8 cellular contexts compared by ENCODE assay signal in the genomic region with DNA sequence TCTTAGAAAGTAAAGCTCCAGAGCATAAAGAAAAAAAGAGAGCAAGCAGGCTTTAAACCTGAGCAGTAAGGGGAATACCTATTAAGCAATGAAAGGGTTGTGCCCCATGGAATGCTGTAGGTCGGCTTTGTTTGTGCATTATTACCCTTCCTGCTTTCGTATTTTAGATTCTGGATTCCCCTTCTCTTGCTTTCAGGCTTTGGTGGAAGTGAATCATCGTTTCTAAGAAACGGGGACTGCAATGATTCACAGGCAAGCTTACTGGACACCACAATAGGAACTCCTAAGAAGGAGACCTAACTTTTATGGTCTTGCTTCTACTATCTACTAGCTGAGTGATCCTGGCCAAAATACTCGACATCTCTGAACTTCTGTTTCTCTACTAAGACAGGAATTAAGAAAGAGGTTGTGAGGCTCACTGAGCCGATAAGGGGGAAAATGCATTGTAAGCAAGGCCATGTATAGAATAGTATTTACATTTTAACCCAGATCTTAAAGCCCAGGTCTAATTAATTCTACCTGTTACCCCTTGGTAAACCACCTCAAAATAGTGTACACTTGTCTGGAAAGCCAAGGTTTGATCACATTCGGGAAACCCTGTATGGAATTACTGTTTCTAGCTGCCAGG. TPM values are rescaled to one million over a fixed set of nuclear protein-coding genes. Genes with fewer than 3 reads are reported as not detected.
A peak's percentile ranks its signal among the peaks of the same experiment; 100 is the strongest.
DNase-seq lines count a peak whose midpoint lies in the region; ATAC-seq, FAIRE-seq and TF ChIP-seq lines count a peak whose summit lies in the region.

No MANE protein-coding gene starts in this region.

- no peak; a peak in 1 of 4 replicates for TF ChIP-seq RAD21 in K562 (CRISPR knock-in tag; conservative IDR thresholded peaks at IDR 0.05 in 1 of 2, IDR thresholded peaks at IDR 0.05 in 1 of 2)

- H3K4me1 ChIP-seq in GM23338 (ENCODE audit: insufficient read depth) (peaks cover 29% of the 10 kb centered on the region), K562 (replicated peaks in 1 of 2; ENCODE audit: control insufficient read depth in 2 of 2, insufficient read depth in 2 of 2, low read length in 2 of 2) (peaks cover 11 to 13% of the 10 kb centered on the region in 2 experiments; a peak in 3 of 5 replicates)
- peaks cover 4% of the 10 kb centered on the region in 2 donors for H3K4me1 ChIP-seq in naive thymus-derived CD4-positive, alpha-beta T cell (ENCODE audit: control insufficient read depth in 2 of 2, insufficient read depth in 2 of 2, low read length in 2 of 2)

- no peaks in the 10 kb centered on the region for H3K36me3 ChIP-seq in GM23338 (ENCODE audit: insufficient read depth)
- no peaks in the 10 kb centered on the region for H3K36me3 ChIP-seq in K562 (ENCODE audit: control insufficient read depth, insufficient read depth, low read length)
- no peaks in the 10 kb centered on the region for H3K36me3 ChIP-seq in naive thymus-derived CD4-positive, alpha-beta T cell (ENCODE audit: control insufficient read depth in 2 of 3, insufficient read depth in 3 of 3, low read length in 3 of 3)

- WGBS in K562 (ENCODE audit: insufficient coverage, low coverage, missing lambda C conversion rate) = 0% methylated on average over 7 of the region's 7 CpGs

- no peaks in the 10 kb centered on the region for H3K9me3 ChIP-seq in K562 (replicated peaks; ENCODE audit: control insufficient read depth, insufficient read depth, low read depth, low read length)
- no peaks in the 10 kb centered on the region for H3K9me3 ChIP-seq in naive thymus-derived CD4-positive, alpha-beta T cell (ENCODE audit: control insufficient read depth in 2 of 3, low read length in 3 of 3)

- no peak overlapping the region for H3K27ac Mint-ChIP-seq in GM23338
- peak overlapping the region in 1 of 9 donors; percentile 94 for H3K27ac Mint-ChIP-seq in naive thymus-derived CD4-positive, alpha-beta T cell

- no peak for TF ChIP-seq EP300 in K562 (IDR thresholded peaks at IDR 0.05; ENCODE audit: low read length)

- H3K27me3 Mint-ChIP-seq in GM23338 (ENCODE audit: insufficient read depth, low read depth, poor library complexity) = peaks cover 25% of the 10 kb centered on the region
- peaks cover 7 to 48% (median 46%) of the 10 kb centered on the region in 5 donors for H3K27me3 Mint-ChIP-seq in naive thymus-derived CD4-positive, alpha-beta T cell

- intact Hi-C loops in K562 (cut with micrococcal nuclease) = no loop called here
- intact Hi-C loops in naive thymus-derived CD4-positive, alpha-beta T cell (cut with micrococcal nuclease) = loop anchor here in 1 of 2 donors (2.0 to 5.0 kb wide), 4 partner anchors 25 to 371 kb away; a partner anchor contains a TSS

- H3K4me3 ChIP-seq in GM23338 (no peak overlapping the region), K562 (no peak overlapping the region)
- H3K4me3 ChIP-seq in naive thymus-derived CD4-positive, alpha-beta T cell (ENCODE audit: low read length) = no peak overlapping the region

- H3K9me1 ChIP-seq in K562 (ENCODE audit: control insufficient read depth, insufficient read depth, low read length) = no peaks in the 10 kb centered on the region

- peak overlapping the region; percentile 99; the same call in 1 of the 2 replicates for H3K4me2 ChIP-seq in GM23338
- no peak overlapping the region for H3K4me2 ChIP-seq in K562 (ENCODE audit: insufficient read depth, low read length)

- in situ Hi-C loops in K562 (cut with MboI) = no loop called here

- no peak for ATAC-seq in GM23338
- 0 out of 3 replicates have a peak, but pooled peaks have one; percentile 31 for ATAC-seq in K562
- ATAC-seq in naive thymus-derived CD4-positive, alpha-beta T cell = peak; percentile 56

- TF ChIP-seq CTCF in GM10266 (IDR thresholded peaks at IDR 0.05; ENCODE audit: control insufficient read depth, insufficient read depth, low read depth, missing control alignments) (no peak), GM23338 (conservative IDR thresholded peaks at IDR 0.05; ENCODE audit: low read depth in 2 of 2) (no peak), K562 (IDR thresholded peaks at IDR 0.05 in 2 of 3, conservative IDR thresholded peaks at IDR 0.05 in 1 of 3; ENCODE audit: insufficient read depth in 2 of 3, low read depth in 1 of 3, low read length in 3 of 3) (no peak)

- TF ChIP-seq POLR2A in K562 (conservative IDR thresholded peaks at IDR 0.05) = no peak

- BruUV-seq in K562 (replicated peaks; lab: Mats Ljungman, UMichigan) = no TSS peak

- H3K9me2 ChIP-seq in GM23338 (ENCODE audit: insufficient read depth) = no peaks in the 10 kb centered on the region

- peak; percentile 79 for DNase-seq in GM10266 (ENCODE audit: extremely low spot score)
- no peak for DNase-seq in GM23338 (ENCODE audit: low spot score)
- peak; percentile 7 for DNase-seq in NAMALWA (ENCODE audit: low spot score)
- peak; percentile 20 to 52 (median 28) for DNase-seq in K562 (ENCODE audit: extremely low read depth in 1 of 4, low spot score in 3 of 4)
- peak in 1 of 9 donors; percentile 32 for DNase-seq in naive thymus-derived CD4-positive, alpha-beta T cell
- DNase-seq in DMS114 treated with DMSO at 0.1 percent for 48 hours (lab: John Stamatoyannopoulos, UW; ENCODE audit: unreplicated experiment) = no peak
- DNase-seq in NCI-H524 treated with DMSO at 0.1 percent for 48 hours (lab: John Stamatoyannopoulos, UW) = no peak
- no peak for DNase-seq in DMS79 (lab: John Stamatoyannopoulos, UW)

- H3K9ac ChIP-seq in K562 (ENCODE audit: insufficient read depth in 1 of 2, low read depth in 2 of 2, low read length in 2 of 2) = no peak overlapping the region

- H3K27me3 ChIP-seq in GM23338 (ENCODE audit: insufficient read depth) (peaks cover 38% of the 10 kb centered on the region), K562 (ENCODE audit: control insufficient read depth in 2 of 2, insufficient read depth in 2 of 2, low read length in 2 of 2) (peaks cover 25 to 27% of the 10 kb centered on the region in 2 experiments)
- H3K27me3 ChIP-seq in naive thymus-derived CD4-positive, alpha-beta T cell (ENCODE audit: control insufficient read depth in 2 of 2, insufficient read depth in 2 of 2, low read length in 2 of 2) = peaks cover 0 to 8% of the 10 kb centered on the region in 2 donors

- H3F3A ChIP-seq in GM23338 (replicated peaks; ENCODE audit: low read depth) = no peaks in the 10 kb centered on the region; the same call in 1 of the 2 replicates

- CTCF ChIA-PET in K562 (lab: Yijun Ruan, JAX; ENCODE audit: low intra/inter-chr PET ratio) = no interaction called here
- CTCF ChIA-PET in naive thymus-derived CD4-positive, alpha-beta T cell (lab: Charles Lee) = no interaction called here

- POLR2A ChIA-PET in K562 (lab: Yijun Ruan, JAX) = interaction anchor here (0.8 kb wide), 1 partner anchor 10 kb away, joined by 3 read pairs; no protein-coding TSS in a partner anchor
- POLR2A ChIA-PET in naive thymus-derived CD4-positive, alpha-beta T cell (lab: Charles Lee) = no interaction called here

- H2AFZ ChIP-seq in GM23338 = no peak overlapping the region
- H2AFZ ChIP-seq in K562 (ENCODE audit: low read depth, low read length) = peak overlapping the region; percentile 39; the same call in 1 of the 2 replicates

- peaks cover 31% of the 10 kb centered on the region for H3K4me1 Mint-ChIP-seq in GM23338
- peaks cover 7 to 46% (median 15%) of the 10 kb centered on the region in 7 donors for H3K4me1 Mint-ChIP-seq in naive thymus-derived CD4-positive, alpha-beta T cell

- H3K79me2 ChIP-seq in GM23338 (replicated peaks; ENCODE audit: insufficient read depth) (peaks cover 25% of the 10 kb centered on the region), K562 (ENCODE audit: control insufficient read depth, insufficient read depth, low read length) (no peaks in the 10 kb centered on the region)

- H3K27ac ChIP-seq in GM23338 (ENCODE audit: low read depth) (no peak overlapping the region), K562 (ENCODE audit: extremely low read depth, low read depth, low read length) (no peak overlapping the region)
- no peak overlapping the region for H3K27ac ChIP-seq in naive thymus-derived CD4-positive, alpha-beta T cell (ENCODE audit: low read depth, low read length)

- no peaks in the 10 kb centered on the region for H3K36me3 Mint-ChIP-seq in GM23338 (ENCODE audit: low read depth)
- peaks cover 4 to 13% (median 11%) of the 10 kb centered on the region in 5 donors for H3K36me3 Mint-ChIP-seq in naive thymus-derived CD4-positive, alpha-beta T cell

- no peak overlapping the region for H3K4me3 Mint-ChIP-seq in GM23338
- H3K4me3 Mint-ChIP-seq in naive thymus-derived CD4-positive, alpha-beta T cell = peak overlapping the region in 7 of 10 donors; percentile 0 to 93 (median 41)

- peak; percentile 79 for FAIRE-seq in K562 (lab: Jason Lieb, UNC)

- H4K20me1 ChIP-seq in GM23338 (replicated peaks; ENCODE audit: insufficient read depth) (no peaks in the 10 kb centered on the region), K562 (replicated peaks; ENCODE audit: control insufficient read depth, insufficient read depth, low read length) (no peaks in the 10 kb centered on the region)

- H3K9me3 Mint-ChIP-seq in GM23338 = no peaks in the 10 kb centered on the region
- H3K9me3 Mint-ChIP-seq in naive thymus-derived CD4-positive, alpha-beta T cell = no peaks in the 10 kb centered on the region

TF ChIP-seq in K562, 482 proteins besides CTCF, POLR2A, EP300 and RAD21 (continues in another document):
- no peak for TF ChIP-seq MAFF (IDR thresholded peaks at IDR 0.05; ENCODE audit: low read length)

RNA-seq across cellular contexts. Expression of a gene that starts 1.2 kb away (rescaled TPM):
- total RNA-seq in GM23338 (2014; rRNA removed; shearing (Covaris generic)) = 15.9 and 18.2 TPM in 2 replicates
- 4.3 and 5.5 TPM in 2 replicates for polyA plus RNA-seq in GM23338 (2016; fragmentation: Nextera tagmentation; extraction: Ambion mirVana)
- not detected in 2 replicates for total RNA-seq in K562 (2011; cell fraction: chromatin; rRNA removed; ENCODE audit: low replicate concordance)
- not detected in 2 replicates for total RNA-seq in K562 (2011; cell fraction: nucleolus; rRNA removed)
- total RNA-seq in K562 (2011; cell fraction: nucleoplasm; rRNA removed) = 0.23 TPM in 1 of 2 replicates, not detected in the other
- total RNA-seq in K562 (2014; rRNA removed) = 0.16 and 0.50 TPM in 2 replicates
- 0.62 and 0.70 TPM in 2 replicates for total RNA-seq in K562 (2014; rRNA removed; fragmentation: Illumina TruSeq; extraction: Trizol)
- total RNA-seq in K562 (2015; rRNA removed; fragmentation: Illumina TruSeq; extraction: Trizol) = 0.45 and 0.72 TPM in 2 replicates
- 0.38 and 0.60 TPM in 2 replicates for total RNA-seq in K562 (2021)
- 0.16 and 1.1 TPM in 2 replicates for polyA plus RNA-seq in K562 (2011; rRNA removed)
- polyA plus RNA-seq in K562 (2011; cell fraction: cytosol; rRNA removed) = 0.04 TPM in 2 replicates
- polyA plus RNA-seq in K562 (2011; cell fraction: nucleus; rRNA removed) = 0.07 and 0.11 TPM in 2 replicates
- polyA plus RNA-seq in K562 (2012) = 0.35 and 0.36 TPM in 2 replicates
- polyA plus RNA-seq in K562 (2014; fragmentation: Illumina TruSeq; extraction: Trizol) = 0.40 and 0.42 TPM in 2 replicates
- polyA plus RNA-seq in K562 (2014; fragmentation: Nextera tagmentation; extraction: Ambion mirVana) = under 1 TPM; 0.01 to 0.04 TPM
- polyA plus RNA-seq in K562 (2014; rRNA removed) = 0.13 and 0.17 TPM in 2 replicates
- polyA minus RNA-seq in K562 (2011; rRNA and poly(A)+ RNA removed) = 0.30 and 0.74 TPM in 2 replicates
- polyA minus RNA-seq in K562 (2011; cell fraction: cytosol; rRNA and poly(A)+ RNA removed) = 1.5 TPM in 1 of 2 replicates, not detected in the other
- polyA minus RNA-seq in K562 (2011; cell fraction: nucleus; rRNA and poly(A)+ RNA removed) = 0.13 TPM in 1 of 2 replicates, not detected in the other
- 10 to 100 TPM in 1 of 5 experiments, under 1 TPM in 3, not detected in 1; 0.19 to 37.7 (median 0.41) TPM for total RNA-seq in naive thymus-derived CD4-positive, alpha-beta T cell
- polyA plus RNA-seq in naive thymus-derived CD4-positive, alpha-beta T cell = not detected

Comparison
In these comparisons a context has a peak if more than half of its experiments do, and no peak if none do; other contexts are left out.
1. DNase-seq: peak in GM10266 (single experiment), NAMALWA (single experiment) and K562 (4 of 4); none in GM23338 (single experiment), DMS114 treated with DMSO at 0.1 percent for 48 hours (single experiment), NCI-H524 treated with DMSO at 0.1 percent for 48 hours (single experiment) and DMS79 (single experiment).